Comparison of ENCODE assay signal across 8 cellular contexts in genomic region chr14:22112004-22112403, GRCh38.
DNase-seq lines count a peak whose midpoint lies in the region; ATAC-seq and TF ChIP-seq lines count a peak whose summit lies in the region.

No MANE protein-coding gene starts in this region.

- peak overlapping the region; percentile 72 for H3K4me3 Mint-ChIP-seq in activated T-helper 17 cell treated with anti-CD3 and anti-CD28 coated beads, Interleukin-2, amount 50 U/mL, for 72 hours

- ATAC-seq in activated T-helper 17 cell treated with anti-CD3 and anti-CD28 coated beads, Interleukin-2, amount 50 U/mL, for 72 hours (replicated peaks) = no peak
- ATAC-seq in lower lobe of right lung (no peak), GM19452 (IDR thresholded peaks at IDR 0.05; ENCODE audit: unreplicated experiment) (no peak), HG03342 (IDR thresholded peaks at IDR 0.05; ENCODE audit: unreplicated experiment) (no peak)

- no peaks in the 10 kb centered on the region for H3F3A ChIP-seq in Loucy (ENCODE audit: low read depth)

- no peak overlapping the region for H3K27ac ChIP-seq in lower lobe of right lung

- no peaks in the 10 kb centered on the region for H3K36me3 Mint-ChIP-seq in activated T-helper 17 cell treated with anti-CD3 and anti-CD28 coated beads, Interleukin-2, amount 50 U/mL, for 72 hours (ENCODE audit: low read depth)

- peak; percentile 24 for DNase-seq in COLO829 (ENCODE audit: low spot score)
- DNase-seq in lower lobe of right lung = no peak
- no peak for DNase-seq in NCI-H1105 (lab: John Stamatoyannopoulos, UW)
- no peak for DNase-seq in G401 (ENCODE audit: low spot score)

- no peaks in the 10 kb centered on the region for H4K20me1 ChIP-seq in Loucy (ENCODE audit: insufficient read depth, low read length, poor library complexity, severe bottlenecking)

- H3K79me2 ChIP-seq in Loucy (ENCODE audit: insufficient read depth, low read length) = no peaks in the 10 kb centered on the region

- H3K9ac ChIP-seq in Loucy (ENCODE audit: low read depth, low read length, poor library complexity, severe bottlenecking) = no peak overlapping the region

- in situ Hi-C loops in G401 (cut with HindIII; ENCODE audit: low sequenced_read_pairs) = no loop called here

- H3K9me2 ChIP-seq in Loucy (replicated peaks; ENCODE audit: low read depth, low read length) = no peaks in the 10 kb centered on the region

- no peaks in the 10 kb centered on the region for H3K27me3 Mint-ChIP-seq in activated T-helper 17 cell treated with anti-CD3 and anti-CD28 coated beads, Interleukin-2, amount 50 U/mL, for 72 hours

- no peak overlapping the region for H3K4me2 ChIP-seq in Loucy (ENCODE audit: low read depth, low read length, poor library complexity, severe bottlenecking)

- TF ChIP-seq CTCF in Loucy (conservative IDR thresholded peaks at IDR 0.05; ENCODE audit: low read length) (peak; percentile 65), lower lobe of right lung (IDR thresholded peaks at IDR 0.05) (peak; percentile 27)

- H3K4me3 ChIP-seq in Loucy (ENCODE audit: low read length, poor library complexity, severe bottlenecking) (no peak overlapping the region), lower lobe of right lung (no peak overlapping the region)

- H3K9me3 ChIP-seq in Loucy (ENCODE audit: insufficient read depth, low read depth, low read length) (no peaks in the 10 kb centered on the region), lower lobe of right lung (no peaks in the 10 kb centered on the region)

- H3K4me1 ChIP-seq in Loucy (ENCODE audit: insufficient read depth, low read length, poor library complexity, severe bottlenecking) (peaks cover 10% of the 10 kb centered on the region), lower lobe of right lung (no peaks in the 10 kb centered on the region)

- intact Hi-C loops in lower lobe of right lung (cut with DNase I) = no loop called here

- no peaks in the 10 kb centered on the region for H3K4me1 Mint-ChIP-seq in activated T-helper 17 cell treated with anti-CD3 and anti-CD28 coated beads, Interleukin-2, amount 50 U/mL, for 72 hours

- H3K36me3 ChIP-seq in Loucy (ENCODE audit: insufficient read depth, low read length) (no peaks in the 10 kb centered on the region), lower lobe of right lung (no peaks in the 10 kb centered on the region)

- H3K27me3 ChIP-seq in Loucy (ENCODE audit: insufficient read depth, low read length, poor library complexity, severe bottlenecking) (no peaks in the 10 kb centered on the region), lower lobe of right lung (ENCODE audit: low read depth) (no peaks in the 10 kb centered on the region)

- H3K27ac Mint-ChIP-seq in activated T-helper 17 cell treated with anti-CD3 and anti-CD28 coated beads, Interleukin-2, amount 50 U/mL, for 72 hours = peak overlapping the region; percentile 80

- H2AFZ ChIP-seq in Loucy (ENCODE audit: low read length) = no peak overlapping the region

- no peaks in the 10 kb centered on the region for H3K9me3 Mint-ChIP-seq in activated T-helper 17 cell treated with anti-CD3 and anti-CD28 coated beads, Interleukin-2, amount 50 U/mL, for 72 hours
